Comparison of ENCODE assay signal across 1 cellular context in the genomic region with DNA sequence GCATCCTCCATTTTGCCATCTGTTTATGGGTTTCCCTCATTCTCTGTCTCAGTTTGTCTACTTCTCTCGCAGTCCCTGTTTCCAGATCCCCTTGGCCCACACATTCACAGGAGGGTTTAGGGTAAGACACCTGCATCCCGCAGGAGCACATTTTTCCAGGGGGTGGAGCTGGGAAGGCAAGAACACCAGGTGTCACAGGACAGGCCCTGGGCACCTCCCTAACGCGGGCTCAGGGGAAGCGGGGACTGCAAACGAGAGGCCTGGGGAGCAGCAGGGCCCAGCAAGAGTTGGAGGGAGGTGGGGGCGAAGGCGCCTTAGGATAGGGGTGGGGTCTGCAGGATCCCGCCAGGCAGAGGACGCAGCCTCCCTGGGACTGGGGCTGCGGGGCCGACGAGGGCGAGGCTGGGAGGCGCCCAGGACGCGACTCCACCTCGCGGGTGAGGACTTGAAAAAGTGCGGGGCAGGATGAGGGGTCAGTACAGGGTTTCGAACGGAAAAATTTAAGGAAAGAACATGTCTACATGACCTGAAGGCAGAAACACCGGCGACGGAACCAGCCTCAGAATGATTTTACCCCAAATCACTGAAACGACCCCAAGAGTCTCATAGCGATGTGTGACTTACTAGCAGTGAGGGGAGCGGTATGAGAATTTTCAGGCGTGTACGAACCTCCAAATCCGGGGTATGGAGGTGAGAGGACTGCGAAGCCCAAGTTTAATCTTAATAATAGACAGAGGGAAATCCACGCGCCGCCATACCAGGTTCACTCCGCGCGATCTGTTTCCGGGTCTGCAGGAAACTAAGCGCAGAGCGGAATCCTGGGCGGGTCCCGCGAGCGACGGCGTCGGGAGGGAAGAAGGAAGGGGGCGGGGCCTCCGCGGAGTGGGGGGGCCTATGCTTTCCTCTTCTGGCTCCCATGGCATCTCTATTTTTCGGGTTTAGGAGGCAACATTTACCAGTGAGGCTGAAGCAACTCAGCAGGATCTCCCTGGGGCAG.
TF ChIP-seq lines count a peak whose summit lies in the region.

No MANE protein-coding gene starts in this region.

TF ChIP-seq in IMR-90, 13 proteins besides CTCF, POLR2A, EP300 and RAD21:
- TF ChIP-seq FOS (IDR thresholded peaks at IDR 0.05; ENCODE audit: low read depth, low read length) (no peak), MXI1 (IDR thresholded peaks at IDR 0.05; ENCODE audit: borderline replicate concordance, low read depth, low read length) (no peak), MAZ (IDR thresholded peaks at IDR 0.05; ENCODE audit: borderline replicate concordance, low read depth, low read length) (no peak)
- TF ChIP-seq, protein P1, sequence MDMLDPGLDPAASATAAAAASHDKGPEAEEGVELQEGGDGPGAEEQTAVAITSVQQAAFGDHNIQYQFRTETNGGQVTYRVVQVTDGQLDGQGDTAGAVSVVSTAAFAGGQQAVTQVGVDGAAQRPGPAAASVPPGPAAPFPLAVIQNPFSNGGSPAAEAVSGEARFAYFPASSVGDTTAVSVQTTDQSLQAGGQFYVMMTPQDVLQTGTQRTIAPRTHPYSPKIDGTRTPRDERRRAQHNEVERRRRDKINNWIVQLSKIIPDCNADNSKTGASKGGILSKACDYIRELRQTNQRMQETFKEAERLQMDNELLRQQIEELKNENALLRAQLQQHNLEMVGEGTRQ (IDR thresholded peaks at IDR 0.05; ENCODE audit: low read depth, low read length) = no peak
